1 cellular context compared by ENCODE assay signal in the genomic region with DNA sequence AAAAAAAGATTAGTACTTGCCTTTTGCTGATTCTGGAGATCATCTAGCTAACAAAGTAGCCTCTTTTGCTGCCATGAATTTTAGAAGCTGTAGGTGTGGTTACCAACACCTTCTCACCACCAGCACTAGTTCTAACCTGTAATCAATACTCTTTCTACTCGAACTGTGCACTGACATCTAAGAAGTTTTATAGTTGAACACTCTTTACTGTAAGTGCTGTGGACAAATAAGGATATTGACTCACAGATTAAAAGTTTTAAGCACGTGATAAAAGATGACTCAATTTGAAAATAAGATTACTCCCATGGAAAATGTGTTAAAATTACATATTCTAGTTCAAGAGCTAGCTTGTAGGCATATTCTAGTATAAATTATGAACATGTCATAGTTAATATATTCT.
TF ChIP-seq lines count a peak whose summit lies in the region.

No MANE protein-coding gene starts in this region.

TF ChIP-seq in SK-N-SH treated with all-trans-retinoic acid at 6 μM for 48 hours, 23 proteins besides CTCF, POLR2A, EP300 and RAD21 (continued from another document):
- TF ChIP-seq, protein P1, sequence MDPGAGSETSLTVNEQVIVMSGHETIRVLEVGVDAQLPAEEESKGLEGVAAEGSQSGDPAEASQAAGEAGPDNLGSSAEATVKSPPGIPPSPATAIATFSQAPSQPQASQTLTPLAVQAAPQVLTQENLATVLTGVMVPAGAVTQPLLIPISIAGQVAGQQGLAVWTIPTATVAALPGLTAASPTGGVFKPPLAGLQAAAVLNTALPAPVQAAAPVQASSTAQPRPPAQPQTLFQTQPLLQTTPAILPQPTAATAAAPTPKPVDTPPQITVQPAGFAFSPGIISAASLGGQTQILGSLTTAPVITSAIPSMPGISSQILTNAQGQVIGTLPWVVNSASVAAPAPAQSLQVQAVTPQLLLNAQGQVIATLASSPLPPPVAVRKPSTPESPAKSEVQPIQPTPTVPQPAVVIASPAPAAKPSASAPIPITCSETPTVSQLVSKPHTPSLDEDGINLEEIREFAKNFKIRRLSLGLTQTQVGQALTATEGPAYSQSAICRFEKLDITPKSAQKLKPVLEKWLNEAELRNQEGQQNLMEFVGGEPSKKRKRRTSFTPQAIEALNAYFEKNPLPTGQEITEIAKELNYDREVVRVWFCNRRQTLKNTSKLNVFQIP (CRISPR knock-in tag; IDR thresholded peaks at IDR 0.05; ENCODE audit: borderline replicate concordance, low read depth) = no peak
- TF ChIP-seq TCF4 (CRISPR knock-in tag; IDR thresholded peaks at IDR 0.05; ENCODE audit: borderline replicate concordance) = no peak
- TF ChIP-seq ZNF70 (CRISPR knock-in tag; IDR thresholded peaks at IDR 0.05) = no peak
- no peak for TF ChIP-seq ZC3H10 (CRISPR knock-in tag; IDR thresholded peaks at IDR 0.05)
TF ChIP-seq in SK-N-SH treated with all-trans-retinoic acid at 6 μM for 48 hours: peak in this region for 0.
